ENCODE assay signal across 18 cellular contexts in genomic region chr10:93150289-93150688, GRCh38.
DNase-seq lines count a peak whose midpoint lies in the region; ATAC-seq, FAIRE-seq and TF ChIP-seq lines count a peak whose summit lies in the region.
"Had no signal": no experiment of that assay in that cellular context is flagged by ENCODE, and none has a peak within 500 bp of the region (broad histone marks: within the 10 kb centered on the region; RNA-seq: fewer than 3 reads in every experiment).

No MANE protein-coding gene starts in this region.

- H4K20me1 ChIP-seq in mammary epithelial cell (ENCODE audit: insufficient read depth, low read length), result no peaks in the 10 kb centered on the region

- TF ChIP-seq CTCF in mammary epithelial cell (conservative IDR thresholded peaks at IDR 0.05 in 1 of 2, IDR thresholded peaks at IDR 0.05 in 1 of 2; ENCODE audit: extremely low read depth in 1 of 2, insufficient read depth in 1 of 2, low read depth in 1 of 2, low read length in 2 of 2), result no peak
- TF ChIP-seq CTCF in pancreas (IDR thresholded peaks at IDR 0.05), result no peak
- TF ChIP-seq CTCF in nephron progenitor cell (IDR thresholded peaks at IDR 0.05), result no peak

- no peak overlapping the region for H3K4me3 Mint-ChIP-seq in activated naive CD4-positive, alpha-beta T cell treated with anti-CD3 and anti-CD28 coated beads for 36 hours
- H3K4me3 Mint-ChIP-seq in stimulated activated naive CD8-positive, alpha-beta T cell treated with anti-CD3 and anti-CD28 coated beads, Interleukin-15, amount 100 ng/mL, for 72 hours, result no peak overlapping the region
- no peak overlapping the region for H3K4me3 Mint-ChIP-seq in nephron progenitor cell
- H3K4me3 Mint-ChIP-seq: activated CD4-positive, alpha-beta T cell treated with anti-CD3 and anti-CD28 coated beads, Interleukin-2, amount 10 ng/mL, durations not matched to agents 24 days and 14 days; T-helper 1 cell treated with Interleukin-12 subunit alpha and Interleukin-12 subunit beta and Interleukin-4 antibody, amounts not matched to agents 30 μg/mL and 1 μg/mL, for 36 hours had no signal

- peak; percentile 24 for DNase-seq in activated naive CD4-positive, alpha-beta T cell treated with anti-CD3 and anti-CD28 coated beads for 36 hours
- DNase-seq in activated naive CD4-positive, alpha-beta T cell (lab: John Stamatoyannopoulos, UW), result no peak
- DNase-seq in MV-4-11 (lab: John Stamatoyannopoulos, UW) (peak; percentile 63), mammary epithelial cell (peak; percentile 92), pancreas (no peak), nephron progenitor cell (no peak)
- peak in 1 of 2 donors; percentile 1 for DNase-seq in stimulated activated naive CD8-positive, alpha-beta T cell treated with anti-CD3 and anti-CD28 coated beads, Interleukin-15, amount 100 ng/mL, for 72 hours
- DNase-seq: activated CD4-positive, alpha-beta T cell treated with anti-CD3 and anti-CD28 coated beads, Interleukin-2, amount 10 ng/mL, durations not matched to agents 24 days and 14 days; activated effector memory CD4-positive, alpha-beta T cell treated with anti-CD3 and anti-CD28 coated beads, Interleukin-2, amount 50 U/mL, for 16 hours; DMS 273 treated with DMSO at 0.1 percent for 48 hours; islet precursor cell; NCI-H2171 had no signal

- WGBS in mammary epithelial cell (ENCODE audit: low coverage, missing lambda C conversion rate), result 0% methylated on average over 1 of the region's 1 CpG
- WGBS in pancreas, 2 donors, result 54 to 82% methylated on average over 1 of the region's 1 CpG

- H3K27me3 Mint-ChIP-seq in activated naive CD4-positive, alpha-beta T cell treated with anti-CD3 and anti-CD28 coated beads for 36 hours (ENCODE audit: low read depth), result peaks cover 15% of the 10 kb centered on the region
- H3K27me3 Mint-ChIP-seq in stimulated activated naive CD8-positive, alpha-beta T cell treated with anti-CD3 and anti-CD28 coated beads, Interleukin-15, amount 100 ng/mL, for 72 hours, result peaks cover 56% of the 10 kb centered on the region
- H3K27me3 Mint-ChIP-seq in nephron progenitor cell (ENCODE audit: low read depth, poor library complexity), result peaks cover 4% of the 10 kb centered on the region

- no peak overlapping the region for H3K27ac Mint-ChIP-seq in activated naive CD4-positive, alpha-beta T cell treated with anti-CD3 and anti-CD28 coated beads for 36 hours
- no peak overlapping the region for H3K27ac Mint-ChIP-seq in stimulated activated naive CD8-positive, alpha-beta T cell treated with anti-CD3 and anti-CD28 coated beads, Interleukin-15, amount 100 ng/mL, for 72 hours
- H3K27ac Mint-ChIP-seq in nephron progenitor cell, result no peak overlapping the region
- H3K27ac Mint-ChIP-seq: activated CD4-positive, alpha-beta T cell treated with anti-CD3 and anti-CD28 coated beads, Interleukin-2, amount 10 ng/mL, durations not matched to agents 24 days and 14 days; T-helper 1 cell treated with Interleukin-12 subunit alpha and Interleukin-12 subunit beta and Interleukin-4 antibody, amounts not matched to agents 30 μg/mL and 1 μg/mL, for 36 hours had no signal

- ATAC-seq in stimulated activated naive CD8-positive, alpha-beta T cell treated with anti-CD3 and anti-CD28 coated beads, Interleukin-15, amount 100 ng/mL, for 72 hours, result peak; percentile 64
- ATAC-seq in pancreas, result no peak
- ATAC-seq in GM21825 (IDR thresholded peaks at IDR 0.05; ENCODE audit: unreplicated experiment), result no peak

- H3K4me3 ChIP-seq in mammary epithelial cell (replicated peaks in 1 of 3; ENCODE audit: insufficient read depth in 1 of 3, low read depth in 2 of 3, low read length in 3 of 3) (no peak overlapping the region), pancreas (no peak overlapping the region)
- H3K4me3 ChIP-seq: cardiac muscle cell, tibial nerve had no signal

- H3K27ac ChIP-seq in mammary epithelial cell (ENCODE audit: insufficient read depth, low read depth, low read length) (no peak overlapping the region), pancreas (no peak overlapping the region)
- H3K27ac ChIP-seq: cardiac muscle cell, tibial nerve had no signal

- peaks cover 21% of the 10 kb centered on the region for H3K4me1 Mint-ChIP-seq in activated naive CD4-positive, alpha-beta T cell treated with anti-CD3 and anti-CD28 coated beads for 36 hours (ENCODE audit: low read depth)
- peaks cover 21% of the 10 kb centered on the region for H3K4me1 Mint-ChIP-seq in stimulated activated naive CD8-positive, alpha-beta T cell treated with anti-CD3 and anti-CD28 coated beads, Interleukin-15, amount 100 ng/mL, for 72 hours
- peaks cover 32% of the 10 kb centered on the region for H3K4me1 Mint-ChIP-seq in nephron progenitor cell

- in situ Hi-C loops in mammary epithelial cell (cut with MboI; ENCODE audit: low sequenced_read_pairs in 2 of 2), result no loop called here

- H3K27me3 ChIP-seq in mammary epithelial cell (ENCODE audit: insufficient read depth, low read length) (no peaks in the 10 kb centered on the region), pancreas (no peaks in the 10 kb centered on the region)
- H3K27me3 ChIP-seq: cardiac muscle cell, tibial nerve had no signal

- peaks cover 32% of the 10 kb centered on the region for H3K4me1 ChIP-seq in mammary epithelial cell (ENCODE audit: insufficient read depth, low read length)
- H3K4me1 ChIP-seq in pancreas, result no peaks in the 10 kb centered on the region
- H3K4me1 ChIP-seq: tibial nerve had no signal

- no peak for FAIRE-seq in pancreas (lab: Jason Lieb, UNC)
- FAIRE-seq: endometrium, GM12891 had no signal

- intact Hi-C loops in activated naive CD4-positive, alpha-beta T cell treated with anti-CD3 and anti-CD28 coated beads for 36 hours (cut with micrococcal nuclease), result no loop called here
- intact Hi-C loops in mammary epithelial cell (cut with micrococcal nuclease), result no loop called here
- intact Hi-C loops in pancreas (cut with DNase I), result no loop called here

- H2AFZ ChIP-seq in mammary epithelial cell (ENCODE audit: low read depth, low read length), result no peak overlapping the region

- no peaks in the 10 kb centered on the region for H3K36me3 Mint-ChIP-seq in activated naive CD4-positive, alpha-beta T cell treated with anti-CD3 and anti-CD28 coated beads for 36 hours (ENCODE audit: low read depth)
- peaks cover 7% of the 10 kb centered on the region for H3K36me3 Mint-ChIP-seq in nephron progenitor cell (ENCODE audit: low read depth)

- CTCF ChIA-PET in activated naive CD4-positive, alpha-beta T cell treated with anti-CD3 and anti-CD28 coated beads for 36 hours (lab: Charles Lee), result no interaction called here
- CTCF ChIA-PET in mammary epithelial cell (lab: Charles Lee; ENCODE audit: low non-redundant PET), result no interaction called here

- H3K9me3 Mint-ChIP-seq in activated naive CD4-positive, alpha-beta T cell treated with anti-CD3 and anti-CD28 coated beads for 36 hours, result peaks cover 3% of the 10 kb centered on the region
- peaks cover 0 to under 1% of the 10 kb centered on the region in 2 donors for H3K9me3 Mint-ChIP-seq in stimulated activated naive CD8-positive, alpha-beta T cell treated with anti-CD3 and anti-CD28 coated beads, Interleukin-15, amount 100 ng/mL, for 72 hours
- peaks cover 37% of the 10 kb centered on the region for H3K9me3 Mint-ChIP-seq in nephron progenitor cell
- H3K9me3 Mint-ChIP-seq: activated CD4-positive, alpha-beta T cell treated with anti-CD3 and anti-CD28 coated beads, Interleukin-2, amount 10 ng/mL, durations not matched to agents 24 days and 14 days had no signal

- no TSS peak for BruUV-seq in mammary epithelial cell (replicated peaks; lab: Mats Ljungman, UMichigan)

- no peak overlapping the region for H3K9ac ChIP-seq in mammary epithelial cell (ENCODE audit: insufficient read depth, low read length)

- H3K9me3 ChIP-seq in mammary epithelial cell (replicated peaks; ENCODE audit: insufficient read depth, low read length) (peaks cover 6% of the 10 kb centered on the region), pancreas (no peaks in the 10 kb centered on the region)

- dilution Hi-C loops in mammary epithelial cell (cut with HindIII; ENCODE audit: low sequenced_read_pairs), result no loop called here

- peak overlapping the region; percentile 30 for H3K4me2 ChIP-seq in mammary epithelial cell (ENCODE audit: insufficient read depth, low read depth, low read length)

- H3K79me2 ChIP-seq in mammary epithelial cell (ENCODE audit: insufficient read depth, low read length), result no peaks in the 10 kb centered on the region

- H3K36me3 ChIP-seq in mammary epithelial cell (ENCODE audit: insufficient read depth, low read length) (no peaks in the 10 kb centered on the region), pancreas (no peaks in the 10 kb centered on the region)
- H3K36me3 ChIP-seq: cardiac muscle cell, tibial nerve had no signal

Comparison
In these comparisons a context has a peak if more than half of its experiments do, and no peak if none do; other contexts are left out.
1. DNase-seq: peak in activated naive CD4-positive, alpha-beta T cell treated with anti-CD3 and anti-CD28 coated beads for 36 hours (single experiment), MV-4-11 (single experiment) and mammary epithelial cell (single experiment); none in activated naive CD4-positive, alpha-beta T cell (0 of 4), pancreas (0 of 6) and nephron progenitor cell (single experiment).